Comparison of ENCODE assay signal across 8 cellular contexts in the genomic region with DNA sequence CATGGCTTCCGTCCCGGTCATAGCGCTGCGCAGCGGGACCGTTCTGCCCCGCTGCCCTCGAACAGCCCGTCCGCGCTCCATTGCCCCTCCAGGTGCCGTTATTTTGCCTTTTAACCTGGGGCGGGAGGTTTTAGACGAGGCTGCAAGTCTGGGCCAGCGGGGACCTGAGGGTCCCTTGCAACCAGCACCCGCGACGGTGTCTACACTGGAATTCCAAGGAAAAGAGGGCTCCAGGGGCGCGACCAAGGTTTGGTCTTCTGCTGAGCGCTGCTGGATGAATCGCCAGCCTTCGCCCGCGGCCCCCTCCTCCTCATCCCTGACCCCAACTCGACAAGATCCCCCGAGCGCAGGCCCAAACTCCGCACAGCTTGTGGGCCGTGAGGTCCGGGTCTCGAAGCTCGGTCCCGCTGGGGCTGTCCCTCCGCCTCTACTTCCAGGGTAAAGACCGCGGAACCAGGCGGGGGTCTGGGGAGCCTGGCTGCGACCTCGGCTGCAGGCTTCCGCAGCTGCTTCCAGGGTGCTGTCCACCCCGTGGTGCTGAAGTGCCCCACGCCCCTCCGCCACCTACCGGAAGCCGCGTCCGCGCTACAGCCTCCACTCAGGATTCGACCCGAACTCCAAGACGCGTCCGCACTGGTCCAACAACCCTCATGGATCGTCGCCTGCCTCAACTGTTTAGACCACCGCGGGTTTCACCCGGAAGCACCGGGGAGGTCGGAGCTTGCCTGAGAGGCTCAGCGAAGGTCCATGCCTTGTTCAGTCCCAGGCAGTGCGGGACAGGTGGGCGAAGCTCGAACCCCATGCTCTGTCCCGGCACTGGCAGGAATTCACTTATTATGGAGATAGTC. TPM values are rescaled to one million over a fixed set of nuclear protein-coding genes. Genes with fewer than 3 reads are reported as not detected.
DNase-seq lines count a peak whose midpoint lies in the region; ATAC-seq and TF ChIP-seq lines count a peak whose summit lies in the region.

No MANE protein-coding gene starts in this region.

- H3K36me3 Mint-ChIP-seq in activated naive CD8-positive, alpha-beta T cell treated with anti-CD3 and anti-CD28 coated beads, Interleukin-2, amount 10 ng/mL, durations not matched to agents 7 days and 5 days = peaks cover 1% of the 10 kb centered on the region

- TF ChIP-seq POLR2A in sigmoid colon (IDR thresholded peaks at IDR 0.05) = no peak

- H3K9me3 ChIP-seq in SJCRH30 (replicated peaks) = no peaks in the 10 kb centered on the region
- H3K9me3 ChIP-seq in sigmoid colon = no peaks in the 10 kb centered on the region

- no peaks in the 10 kb centered on the region for H3K36me3 ChIP-seq in SJCRH30
- H3K36me3 ChIP-seq in sigmoid colon = no peaks in the 10 kb centered on the region

- peaks cover 64% of the 10 kb centered on the region for H3K27me3 Mint-ChIP-seq in activated naive CD8-positive, alpha-beta T cell treated with anti-CD3 and anti-CD28 coated beads, Interleukin-2, amount 10 ng/mL, durations not matched to agents 7 days and 5 days

- H3K4me3 Mint-ChIP-seq in activated naive CD8-positive, alpha-beta T cell treated with anti-CD3 and anti-CD28 coated beads, Interleukin-2, amount 10 ng/mL, durations not matched to agents 7 days and 5 days = no peak overlapping the region

- ATAC-seq in activated naive CD8-positive, alpha-beta T cell treated with anti-CD3 and anti-CD28 coated beads, Interleukin-2, amount 10 ng/mL, durations not matched to agents 7 days and 5 days (ENCODE audit: low read depth) = peak; percentile 28
- peak; percentile 58 for ATAC-seq in left ventricle myocardium superior
- ATAC-seq in GM21576 (IDR thresholded peaks at IDR 0.05; ENCODE audit: unreplicated experiment) = no peak

- peaks cover 37% of the 10 kb centered on the region for H3K4me1 Mint-ChIP-seq in activated naive CD8-positive, alpha-beta T cell treated with anti-CD3 and anti-CD28 coated beads, Interleukin-2, amount 10 ng/mL, durations not matched to agents 7 days and 5 days

- POLR2A ChIA-PET in activated naive CD8-positive, alpha-beta T cell treated with anti-CD3 and anti-CD28 coated beads, Interleukin-2, amount 10 ng/mL, durations not matched to agents 7 days and 5 days (lab: Charles Lee) = interaction anchor here (1.1 kb wide), 1 partner anchor 12 kb away, joined by 3 read pairs; no protein-coding TSS in a partner anchor

- H3K27ac ChIP-seq in SJCRH30 (no peak overlapping the region), sigmoid colon (no peak overlapping the region)

- 8 to 12% methylated on average over 66 of the region's 66 CpGs for WGBS in sigmoid colon, 2 donors

- H3K27ac Mint-ChIP-seq in activated naive CD8-positive, alpha-beta T cell treated with anti-CD3 and anti-CD28 coated beads, Interleukin-2, amount 10 ng/mL, durations not matched to agents 7 days and 5 days = no peak overlapping the region

- H3K4me3 ChIP-seq in SJCRH30 = no peak overlapping the region
- H3K4me3 ChIP-seq in sigmoid colon = peak overlapping the region in 1 of 4 donors; percentile 19

- H3K4me1 ChIP-seq in SJCRH30 (peaks cover 2% of the 10 kb centered on the region; the same call in 1 of the 2 replicates), sigmoid colon (peaks cover 0 to 50% (median 34%) of the 10 kb centered on the region in 4 donors)

- TF ChIP-seq CTCF in sigmoid colon (IDR thresholded peaks at IDR 0.05) = peak; percentile 22 to 61 (median 32)

- intact Hi-C loops in left ventricle myocardium superior (cut with micrococcal nuclease) = no loop called here
- intact Hi-C loops in sigmoid colon (cut with DNase I) = loop anchor here (10.0 kb wide), 2 partner anchors 55 to 295 kb away; no protein-coding TSS in a partner anchor

- no peaks in the 10 kb centered on the region for H3K27me3 ChIP-seq in SJCRH30
- H3K27me3 ChIP-seq in sigmoid colon = peaks cover 27 to 61% (median 49%) of the 10 kb centered on the region in 3 donors

- no peak for TF ChIP-seq EP300 in sigmoid colon (IDR thresholded peaks at IDR 0.05)

- no peaks in the 10 kb centered on the region for H3K9me3 Mint-ChIP-seq in activated naive CD8-positive, alpha-beta T cell treated with anti-CD3 and anti-CD28 coated beads, Interleukin-2, amount 10 ng/mL, durations not matched to agents 7 days and 5 days

- DNase-seq in EL (peak; percentile 61), SJCRH30 (peak; percentile 27 to 34), left ventricle myocardium superior (peak; percentile 85), sigmoid colon (peak; percentile 75), NCI-H774 (lab: John Stamatoyannopoulos, UW) (no peak), NCI-H1694 (lab: John Stamatoyannopoulos, UW) (no peak)
- DNase-seq in activated naive CD8-positive, alpha-beta T cell treated with anti-CD3 and anti-CD28 coated beads, Interleukin-2, amount 10 ng/mL, durations not matched to agents 7 days and 5 days = peak; percentile 87

RNA-seq across cellular contexts. Expression of gene CA4, which starts 10.1 kb away (rescaled TPM):
- total RNA-seq in SJCRH30 (2014; rRNA removed; shearing (Covaris generic)) = not detected in 2 replicates
- total RNA-seq in activated naive CD8-positive, alpha-beta T cell treated with anti-CD3 and anti-CD28 coated beads, Interleukin-2, amount 10 ng/mL, durations not matched to agents 7 days and 5 days = not detected
- total RNA-seq in left ventricle myocardium superior = 17.0 TPM
- total RNA-seq in sigmoid colon = 1 to 10 TPM in 2 of 4 donors, not detected in 2; 2.1 to 3.3 TPM
- polyA plus RNA-seq in sigmoid colon = 100 to 1,000 TPM in 2 of 3 donors, 10 to 100 TPM in 1; 91.3 to 300 (median 194) TPM

Comparison
In these comparisons a context has a peak if more than half of its experiments do, and no peak if none do; other contexts are left out.
1. DNase-seq: peak in EL (single experiment), SJCRH30 (2 of 2), activated naive CD8-positive, alpha-beta T cell treated with anti-CD3 and anti-CD28 coated beads, Interleukin-2, amount 10 ng/mL, durations not matched to agents 7 days and 5 days (single experiment), left ventricle myocardium superior (single experiment) and sigmoid colon (single experiment); none in NCI-H774 (single experiment) and NCI-H1694 (single experiment).